In genomic region chr5:169426674-169427250, GRCh38 we compare ENCODE assay signal across 18 cellular contexts.
DNase-seq lines count a peak whose midpoint lies in the region; TF ChIP-seq lines count a peak whose summit lies in the region.
"Had no signal": no experiment of that assay in that cellular context is flagged by ENCODE, and none has a peak within 500 bp of the region (broad histone marks: within the 10 kb centered on the region; RNA-seq: fewer than 3 reads in every experiment).

No MANE protein-coding gene starts in this region.

- peak; percentile 63 for DNase-seq in DMS 273 (lab: John Stamatoyannopoulos, UW; ENCODE audit: unreplicated experiment)
- no peak for DNase-seq in DMS 273 treated with DMSO at 0.1 percent for 48 hours (lab: John Stamatoyannopoulos, UW)
- DNase-seq in NCI-H2029 (lab: John Stamatoyannopoulos, UW): peak; percentile 93
- peak; percentile 12 for DNase-seq in pons (ENCODE audit: low spot score)
- no peak for DNase-seq in adrenal gland
- DNase-seq in NCI-H2227 treated with DMSO at 0.1 percent for 48 hours (lab: John Stamatoyannopoulos, UW): no peak
- DNase-seq in MG63: no peak
- DNase-seq: activated CD8-positive, alpha-beta T cell treated with anti-CD3 and anti-CD28 coated beads for 36 hours; activated naive CD4-positive, alpha-beta T cell treated with anti-CD3 and anti-CD28 coated beads, Interleukin-2, amount 10 ng/mL, durations not matched to agents 7 days and 5 days; activated T-cell treated with anti-CD3 and anti-CD28 coated beads, Interleukin-2, amount 50 U/mL, for 24 hours; BE2C; mucosa of descending colon; NCI-H1694 treated with DMSO at 0.1 percent for 48 hours; Right ventricle myocardium superior had no signal

- H3K4me3 ChIP-seq in OCI-LY3 (ENCODE audit: low read length) (peak overlapping the region; percentile 69), adrenal gland (no peak overlapping the region), MG63 (no peak overlapping the region)
- H3K4me3 ChIP-seq: mucosa of descending colon, neural progenitor cell, thoracic aorta had no signal

- intact Hi-C loops in adrenal gland (cut with DNase I): no loop called here

- H3K79me2 ChIP-seq in OCI-LY3 (ENCODE audit: low read length): no peaks in the 10 kb centered on the region

- H3K27ac ChIP-seq in OCI-LY3 (ENCODE audit: low read length) (peak overlapping the region; percentile 36), adrenal gland (no peak overlapping the region)
- H3K27ac ChIP-seq: 22Rv1, neural progenitor cell, thoracic aorta had no signal

- H3K27me3 ChIP-seq in OCI-LY3 (ENCODE audit: low read depth, low read length) (peaks cover 51% of the 10 kb centered on the region), adrenal gland (no peaks in the 10 kb centered on the region), MG63 (no peaks in the 10 kb centered on the region)
- H3K27me3 ChIP-seq: BE2C, neural progenitor cell had no signal

- no peak for TF ChIP-seq POLR2A in adrenal gland (IDR thresholded peaks at IDR 0.05)

- H3K4me1 ChIP-seq in OCI-LY3 (ENCODE audit: low read length) (peaks cover 49% of the 10 kb centered on the region), adrenal gland (replicated peaks in 1 of 2) (no peaks in the 10 kb centered on the region)
- H3K4me1 ChIP-seq: BE2C, neural progenitor cell had no signal

- no peaks in the 10 kb centered on the region for H3K36me3 ChIP-seq in OCI-LY3 (replicated peaks; ENCODE audit: low read depth, low read length)
- H3K36me3 ChIP-seq in adrenal gland (replicated peaks in 1 of 2): no peaks in the 10 kb centered on the region
- no peaks in the 10 kb centered on the region for H3K36me3 ChIP-seq in MG63
- H3K36me3 ChIP-seq: BE2C, neural progenitor cell, thoracic aorta had no signal

- no peak overlapping the region for H3K9ac ChIP-seq in OCI-LY3 (ENCODE audit: low read length)
- H3K9ac ChIP-seq: neural progenitor cell had no signal

- no peaks in the 10 kb centered on the region for H3K9me3 ChIP-seq in OCI-LY3 (ENCODE audit: insufficient read depth, low read length)
- no peaks in the 10 kb centered on the region for H3K9me3 ChIP-seq in adrenal gland (replicated peaks in 1 of 3)
- H3K9me3 ChIP-seq in MG63: no peaks in the 10 kb centered on the region; the same call in 1 of the 2 replicates
- H3K9me3 ChIP-seq: BE2C, mucosa of descending colon, thoracic aorta had no signal

- TF ChIP-seq CTCF in OCI-LY3 (IDR thresholded peaks at IDR 0.05; ENCODE audit: low read depth, low read length): no peak
- no peak for TF ChIP-seq CTCF in adrenal gland (IDR thresholded peaks at IDR 0.05)

- H4K20me1 ChIP-seq in OCI-LY3 (ENCODE audit: insufficient read depth, low read length): no peaks in the 10 kb centered on the region

- peak overlapping the region; percentile 93 for H3K4me2 ChIP-seq in OCI-LY3 (ENCODE audit: low read length)
- H3K4me2 ChIP-seq: neural progenitor cell had no signal

- peak overlapping the region; percentile 66; the same call in 1 of the 2 replicates for H2AFZ ChIP-seq in OCI-LY3 (ENCODE audit: low read depth, low read length)
- H2AFZ ChIP-seq: neural progenitor cell had no signal

- WGBS in adrenal gland, 4 donors: 83 to 88% (median 85%) methylated on average over 8 of the region's 8 CpGs

Comparison
In these comparisons a context has a peak if more than half of its experiments do, and no peak if none do; other contexts are left out.
1. DNase-seq: peak in DMS 273 (single experiment), NCI-H2029 (single experiment) and pons (single experiment); none in DMS 273 treated with DMSO at 0.1 percent for 48 hours (single experiment), adrenal gland (0 of 7), NCI-H2227 treated with DMSO at 0.1 percent for 48 hours (single experiment) and MG63 (single experiment).